In genomic region chr2:78992451-78992806, GRCh38 we compare ENCODE assay signal across 9 cellular contexts. TPM values are rescaled to one million over a fixed set of nuclear protein-coding genes. Genes with fewer than 3 reads are reported as not detected.
DNase-seq lines count a peak whose midpoint lies in the region; TF ChIP-seq lines count a peak whose summit lies in the region.
"Had no signal": no experiment of that assay in that cellular context is flagged by ENCODE, and none has a peak within 500 bp of the region (broad histone marks: within the 10 kb centered on the region; RNA-seq: fewer than 3 reads in every experiment).

No MANE protein-coding gene starts in this region.

- no peaks in the 10 kb centered on the region for H3K4me1 ChIP-seq in OCI-LY7 (ENCODE audit: insufficient read depth, low read length, poor library complexity, severe bottlenecking)
- no peaks in the 10 kb centered on the region for H3K4me1 ChIP-seq in iPS-15b (ENCODE audit: control insufficient read depth, insufficient read depth, low read length)
- no peaks in the 10 kb centered on the region for H3K4me1 ChIP-seq in suprapubic skin

- no peak for TF ChIP-seq EP300 in suprapubic skin (IDR thresholded peaks at IDR 0.05)

- H4K20me1 ChIP-seq in OCI-LY7 (ENCODE audit: insufficient read depth, low read length), result no peaks in the 10 kb centered on the region

- POLR2A ChIA-PET in OCI-LY7 (lab: Charles Lee), result interaction anchor here (0.8 kb wide), 1 partner anchor 1492 kb away, joined by 3 read pairs; no protein-coding TSS in a partner anchor

- no peak overlapping the region for H3K9ac ChIP-seq in iPS-15b (ENCODE audit: low read depth, low read length)

- WGBS in suprapubic skin, result 22% methylated on average over 11 of the region's 11 CpGs

- H3K27ac ChIP-seq in OCI-LY7 (ENCODE audit: low read depth, low read length, poor library complexity, severe bottlenecking) (no peak overlapping the region), suprapubic skin (no peak overlapping the region)

- H3K79me2 ChIP-seq in OCI-LY7 (ENCODE audit: insufficient read depth, low read depth, low read length), result no peaks in the 10 kb centered on the region

- no peaks in the 10 kb centered on the region for H3K9me2 ChIP-seq in OCI-LY7 (ENCODE audit: insufficient read depth, low read length)

- TF ChIP-seq POLR2A in suprapubic skin (IDR thresholded peaks at IDR 0.05), result no peak

- peaks cover 37% of the 10 kb centered on the region for H3K27me3 ChIP-seq in iPS-15b (ENCODE audit: control insufficient read depth, insufficient read depth, low read length)
- H3K27me3 ChIP-seq in suprapubic skin, result peaks cover 27% of the 10 kb centered on the region

- CTCF ChIA-PET in OCI-LY7 (lab: Charles Lee; ENCODE audit: unreplicated experiment), result no interaction called here

- intact Hi-C loops in OCI-LY7 (cut with micrococcal nuclease; ENCODE audit: unreplicated experiment), result no loop called here

- no peaks in the 10 kb centered on the region for H3K36me3 ChIP-seq in OCI-LY7 (ENCODE audit: insufficient read depth, low read length)
- no peaks in the 10 kb centered on the region for H3K36me3 ChIP-seq in iPS-15b (ENCODE audit: control insufficient read depth, insufficient read depth, low read length)
- no peaks in the 10 kb centered on the region for H3K36me3 ChIP-seq in suprapubic skin

- no peak overlapping the region for H3K4me2 ChIP-seq in OCI-LY7 (ENCODE audit: low read length)

- no peak overlapping the region for H3K4me3 ChIP-seq in OCI-LY7 (ENCODE audit: low read depth, low read length, poor library complexity, severe bottlenecking)
- H3K4me3 ChIP-seq in iPS-15b (ENCODE audit: low read depth, low read length), result peak overlapping the region; percentile 75
- H3K4me3 ChIP-seq in suprapubic skin, result peak overlapping the region; percentile 17

- no peaks in the 10 kb centered on the region for H3K9me3 ChIP-seq in OCI-LY7 (ENCODE audit: low read length)
- H3K9me3 ChIP-seq in iPS-15b (ENCODE audit: control insufficient read depth, insufficient read depth, low read length), result no peaks in the 10 kb centered on the region
- no peaks in the 10 kb centered on the region for H3K9me3 ChIP-seq in suprapubic skin

- no peak overlapping the region for H2AFZ ChIP-seq in OCI-LY7 (ENCODE audit: low read length)

- no TSS peak for BruUV-seq in OCI-LY7 (replicated peaks; lab: Mats Ljungman, UMichigan)

- TF ChIP-seq CTCF in OCI-LY7 (conservative IDR thresholded peaks at IDR 0.05; ENCODE audit: low read length) (peak; percentile 55), suprapubic skin (IDR thresholded peaks at IDR 0.05) (no peak)

- DNase-seq in NCI-H1417 (lab: John Stamatoyannopoulos, UW) (peak in 2 of 3 experiments; percentile 16 to 70), NCI-H1417 treated with DMSO at 0.1 percent for 48 hours (lab: John Stamatoyannopoulos, UW) (no peak), OCI-LY7 (ENCODE audit: low spot score) (no peak), suprapubic skin (ENCODE audit: low spot score in 2 of 2) (no peak), HUDEP-2 (lab: John Stamatoyannopoulos, UW; ENCODE audit: unreplicated experiment in 76 of 76) (no peak), NCI-H446 treated with DMSO at 0.1 percent for 48 hours (lab: John Stamatoyannopoulos, UW) (no peak), activated T-cell treated with anti-CD3 and anti-CD28 coated beads for 4 hours (no peak)
- DNase-seq: stimulated activated naive CD8-positive, alpha-beta T cell treated with anti-CD3 and anti-CD28 coated beads, Interleukin-15, amount 100 ng/mL, for 72 hours had no signal

RNA-seq across cellular contexts. Expression of gene REG3G, which starts 33.1 kb away (rescaled TPM):
- total RNA-seq in OCI-LY7 (2014; rRNA removed; shearing (Covaris generic)), result not detected in 2 replicates
- total RNA-seq in OCI-LY7 (2022) (not detected in 2 replicates), suprapubic skin (not detected)

Comparison
In these comparisons a context has a peak if more than half of its experiments do, and no peak if none do; other contexts are left out.
1. DNase-seq: peak in NCI-H1417 (2 of 3); none in NCI-H1417 treated with DMSO at 0.1 percent for 48 hours (single experiment), OCI-LY7 (single experiment), suprapubic skin (0 of 2), HUDEP-2 (0 of 76), NCI-H446 treated with DMSO at 0.1 percent for 48 hours (single experiment) and activated T-cell treated with anti-CD3 and anti-CD28 coated beads for 4 hours (single experiment).